13 cellular contexts compared by ENCODE assay signal in the genomic region with DNA sequence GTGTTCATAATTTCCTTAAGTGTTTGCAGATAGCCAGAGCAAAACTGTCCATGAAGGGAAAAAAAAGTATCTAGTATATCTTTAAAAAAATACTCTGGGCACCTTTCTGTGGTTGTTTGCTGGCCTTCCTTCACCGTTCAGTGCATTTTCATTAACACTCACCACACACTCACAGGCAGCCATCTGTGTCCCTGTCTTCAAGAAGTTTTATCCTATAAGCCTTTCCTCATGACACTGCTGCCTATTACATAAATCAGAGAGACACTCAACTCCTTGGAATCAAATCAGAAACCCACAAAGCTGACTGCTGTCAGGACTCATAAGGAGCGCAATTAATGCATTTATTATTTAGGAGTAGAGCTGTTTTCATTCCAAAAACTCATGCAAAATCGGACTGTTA.
"Had no signal": no experiment of that assay in that cellular context is flagged by ENCODE, and none has a peak within 500 bp of the region (broad histone marks: within the 10 kb centered on the region; RNA-seq: fewer than 3 reads in every experiment).

No MANE protein-coding gene starts in this region.

- H3K36me3 ChIP-seq: left lung, tibial nerve had no signal

- H3K27me3 Mint-ChIP-seq: activated T-cell treated with anti-CD3 and anti-CD28 coated beads, Interleukin-2, amount 50 U/mL, for 24 hours; dendritic cell treated with granulocyte-macrophage colony-stimulating factor and Interleukin-4, amounts not matched to agents 40 ng/mL and 50 ng/mL, for 4 days; naive thymus-derived CD8-positive, alpha-beta T cell had no signal

- H3K27ac Mint-ChIP-seq: activated naive CD4-positive, alpha-beta T cell treated with anti-CD3 and anti-CD28 coated beads, Interleukin-2, amount 50 U/mL, for 72 hours; activated T-cell treated with anti-CD3 and anti-CD28 coated beads, Interleukin-2, amount 50 U/mL, for 24 hours; dendritic cell treated with granulocyte-macrophage colony-stimulating factor and Interleukin-4, amounts not matched to agents 40 ng/mL and 50 ng/mL, for 4 days; naive thymus-derived CD8-positive, alpha-beta T cell; stimulated activated effector memory CD8-positive, alpha-beta T cell treated with anti-CD3 and anti-CD28 coated beads, Interleukin-12 subunit alpha, Interleukin-12 subunit beta, amount 100 ng/mL, for 72 hours had no signal

- H3K4me3 Mint-ChIP-seq: activated T-cell treated with anti-CD3 and anti-CD28 coated beads, Interleukin-2, amount 50 U/mL, for 24 hours; dendritic cell treated with granulocyte-macrophage colony-stimulating factor and Interleukin-4, amounts not matched to agents 40 ng/mL and 50 ng/mL, for 4 days; naive thymus-derived CD8-positive, alpha-beta T cell; stimulated activated effector memory CD8-positive, alpha-beta T cell treated with anti-CD3 and anti-CD28 coated beads, Interleukin-12 subunit alpha, Interleukin-12 subunit beta, amount 100 ng/mL, for 72 hours had no signal

- H3K9me3 ChIP-seq: left lung, mucosa of descending colon, tibial nerve had no signal

- H3K4me1 Mint-ChIP-seq: stimulated activated effector memory CD8-positive, alpha-beta T cell treated with anti-CD3 and anti-CD28 coated beads, Interleukin-12 subunit alpha, Interleukin-12 subunit beta, amount 100 ng/mL, for 72 hours had no signal

- H3K4me3 ChIP-seq: left lung, mucosa of descending colon, tibial nerve had no signal

- H3K27me3 ChIP-seq: left lung, tibial nerve had no signal

- H3K9me3 Mint-ChIP-seq: dendritic cell treated with granulocyte-macrophage colony-stimulating factor and Interleukin-4, amounts not matched to agents 40 ng/mL and 50 ng/mL, for 4 days had no signal

- DNase-seq: activated CD4-positive, alpha-beta T cell treated with anti-CD3 and anti-CD28 coated beads, Interleukin-2, amount 50 U/mL, for 4 hours; activated CD4-positive, CD25-positive, alpha-beta regulatory T cell treated with anti-CD3 and anti-CD28 coated beads, Interleukin-2, amount 50 U/mL, for 72 hours; activated effector memory CD4-positive, alpha-beta T cell treated with anti-CD3 and anti-CD28 coated beads, Interleukin-2, amount 50 U/mL, for 16 hours; activated T-cell treated with anti-CD3 and anti-CD28 coated beads, Interleukin-2, amount 50 U/mL, for 24 hours; cerebellar nuclear complex; erythroblast; left lung; mucosa of descending colon; naive thymus-derived CD8-positive, alpha-beta T cell had no signal

- H3K27ac ChIP-seq: left lung, tibial nerve had no signal

- H3K4me1 ChIP-seq: left lung, tibial nerve had no signal

- ATAC-seq: activated naive CD4-positive, alpha-beta T cell treated with anti-CD3 and anti-CD28 coated beads, Interleukin-2, amount 50 U/mL, for 72 hours; left lung; mucosa of descending colon; naive thymus-derived CD8-positive, alpha-beta T cell; stimulated activated effector memory CD8-positive, alpha-beta T cell treated with anti-CD3 and anti-CD28 coated beads, Interleukin-12 subunit alpha, Interleukin-12 subunit beta, amount 100 ng/mL, for 72 hours had no signal

- H3K36me3 Mint-ChIP-seq: stimulated activated effector memory CD8-positive, alpha-beta T cell treated with anti-CD3 and anti-CD28 coated beads, Interleukin-12 subunit alpha, Interleukin-12 subunit beta, amount 100 ng/mL, for 72 hours had no signal
